ENCODE assay signal across 14 cellular contexts in the genomic region with DNA sequence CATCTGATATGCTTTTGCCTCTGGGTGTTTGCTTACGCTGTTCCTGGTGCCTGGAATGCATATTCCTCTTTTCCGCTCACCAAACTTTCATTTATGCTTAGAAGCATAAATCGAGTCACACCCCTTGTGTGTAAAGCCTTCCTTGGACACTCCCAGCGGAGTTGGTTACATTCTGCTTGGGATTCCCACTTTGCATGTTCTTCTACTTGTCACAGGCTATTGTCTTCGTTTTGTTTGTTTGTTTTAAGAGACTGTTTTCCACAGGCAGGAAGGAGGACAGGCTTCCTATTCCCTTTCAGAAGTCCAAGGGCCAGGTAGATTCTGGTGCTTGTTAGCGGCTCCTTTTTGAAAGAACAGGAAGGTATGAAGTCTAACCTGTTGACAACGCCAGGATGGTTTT.
DNase-seq lines count a peak whose midpoint lies in the region; ATAC-seq and TF ChIP-seq lines count a peak whose summit lies in the region.
"Had no signal": no experiment of that assay in that cellular context is flagged by ENCODE, and none has a peak within 500 bp of the region (broad histone marks: within the 10 kb centered on the region; RNA-seq: fewer than 3 reads in every experiment).

No MANE protein-coding gene starts in this region.

- no peaks in the 10 kb centered on the region for H3K36me3 ChIP-seq in BLaER1
- H3K36me3 ChIP-seq in HUES48 (ENCODE audit: control insufficient read depth, insufficient read depth, low read length): no peaks in the 10 kb centered on the region
- H3K36me3 ChIP-seq in endodermal cell (ENCODE audit: control insufficient read depth, insufficient read depth, low read length): no peaks in the 10 kb centered on the region
- H3K36me3 ChIP-seq in mesodermal cell (ENCODE audit: control insufficient read depth, insufficient read depth, low read length): no peaks in the 10 kb centered on the region
- H3K36me3 ChIP-seq: BLaER1 treated with 17β-estradiol and CSF1 and Interleukin-3, amounts not matched to agents 10 nM and 100 nM had no signal

- 75 to 77% methylated on average over 5 to 7 of the region's 7 CpGs for WGBS in endodermal cell (ENCODE audit: insufficient coverage in 1 of 2, insufficient read length in 1 of 2), 2 experiments
- 78 to 88% methylated on average over 6 of the region's 7 CpGs for WGBS in mesodermal cell (ENCODE audit: insufficient coverage in 2 of 2), 2 experiments

- no peaks in the 10 kb centered on the region for H4K20me1 ChIP-seq in BLaER1
- H4K20me1 ChIP-seq: BLaER1 treated with 17β-estradiol and CSF1 and Interleukin-3, amounts not matched to agents 10 nM and 100 nM had no signal

- H3K9ac ChIP-seq in BLaER1: no peak overlapping the region
- no peak overlapping the region for H3K9ac ChIP-seq in HUES48 (ENCODE audit: low read depth, low read length)
- no peak overlapping the region for H3K9ac ChIP-seq in endodermal cell (ENCODE audit: extremely low read depth, low read length, poor library complexity, severe bottlenecking)
- H3K9ac ChIP-seq: BLaER1 treated with 17β-estradiol and CSF1 and Interleukin-3, amounts not matched to agents 10 nM and 100 nM had no signal

- H3K27ac ChIP-seq in BLaER1 (0 out of 2 replicates have a peak overlapping the region, but pooled peaks have one; percentile 21), HUES48 (ENCODE audit: low read depth, low read length) (peak overlapping the region; percentile 82), endodermal cell (ENCODE audit: low read depth, low read length) (no peak overlapping the region), mesodermal cell (ENCODE audit: low read depth, low read length, severe bottlenecking) (peak overlapping the region; percentile 54)
- H3K27ac ChIP-seq: BLaER1 treated with 17β-estradiol and CSF1 and Interleukin-3, amounts not matched to agents 10 nM and 100 nM had no signal

- no peaks in the 10 kb centered on the region for H3K9me3 ChIP-seq in BLaER1
- H3K9me3 ChIP-seq in HUES48 (ENCODE audit: control insufficient read depth, insufficient read depth, low read length): no peaks in the 10 kb centered on the region
- no peaks in the 10 kb centered on the region for H3K9me3 ChIP-seq in endodermal cell (ENCODE audit: control insufficient read depth, low read length)
- no peaks in the 10 kb centered on the region for H3K9me3 ChIP-seq in mesodermal cell (ENCODE audit: control insufficient read depth, low read length)
- H3K9me3 ChIP-seq: BLaER1 treated with 17β-estradiol and CSF1 and Interleukin-3, amounts not matched to agents 10 nM and 100 nM had no signal

- peak overlapping the region; percentile 95 for H3K27ac Mint-ChIP-seq in endodermal cell
- H3K27ac Mint-ChIP-seq in chondrocyte (ENCODE audit: unreplicated experiment): no peak overlapping the region
- H3K27ac Mint-ChIP-seq: CD4-positive, alpha-beta T cell; HFFc6 had no signal

- ATAC-seq in GM18858 (IDR thresholded peaks at IDR 0.05; ENCODE audit: unreplicated experiment): no peak

- no peak for TF ChIP-seq CTCF in endodermal cell (conservative IDR thresholded peaks at IDR 0.05)
- TF ChIP-seq CTCF in chondrocyte (IDR thresholded peaks at IDR 0.05): no peak

- H3K36me3 Mint-ChIP-seq in endodermal cell (ENCODE audit: low read depth) (no peaks in the 10 kb centered on the region), chondrocyte (ENCODE audit: low read depth) (peaks cover 1% of the 10 kb centered on the region)

- H3K4me3 ChIP-seq in BLaER1 (no peak overlapping the region), HUES48 (ENCODE audit: low read depth, low read length) (no peak overlapping the region), endodermal cell (ENCODE audit: low read length) (no peak overlapping the region), mesodermal cell (ENCODE audit: extremely low read depth, insufficient read depth, low read length, poor library complexity, severe bottlenecking) (no peak overlapping the region)
- H3K4me3 ChIP-seq: BLaER1 treated with 17β-estradiol and CSF1 and Interleukin-3, amounts not matched to agents 10 nM and 100 nM had no signal

- no peaks in the 10 kb centered on the region for H3K27me3 Mint-ChIP-seq in endodermal cell (ENCODE audit: insufficient read depth)
- no peaks in the 10 kb centered on the region for H3K27me3 Mint-ChIP-seq in chondrocyte (ENCODE audit: low read depth)
- H3K27me3 Mint-ChIP-seq: CD4-positive, alpha-beta T cell had no signal

- H3K4me1 Mint-ChIP-seq in endodermal cell: peaks cover 29% of the 10 kb centered on the region
- no peaks in the 10 kb centered on the region for H3K4me1 Mint-ChIP-seq in chondrocyte (ENCODE audit: low read depth)

- H3K4me2 ChIP-seq in BLaER1: no peak overlapping the region

- H3K9me3 Mint-ChIP-seq in endodermal cell: no peaks in the 10 kb centered on the region
- H3K9me3 Mint-ChIP-seq in chondrocyte (ENCODE audit: low read depth): no peaks in the 10 kb centered on the region
- H3K9me3 Mint-ChIP-seq: CD4-positive, alpha-beta T cell; HFFc6 had no signal

- H3K4me3 Mint-ChIP-seq in endodermal cell: no peak overlapping the region
- H3K4me3 Mint-ChIP-seq in chondrocyte (ENCODE audit: unreplicated experiment): no peak overlapping the region
- H3K4me3 Mint-ChIP-seq: CD4-positive, alpha-beta T cell; HFFc6 had no signal

- H3K4me1 ChIP-seq in BLaER1: peaks cover 39% of the 10 kb centered on the region
- H3K4me1 ChIP-seq in HUES48 (ENCODE audit: control insufficient read depth, insufficient read depth, low read length): peaks cover 12% of the 10 kb centered on the region
- H3K4me1 ChIP-seq in endodermal cell (ENCODE audit: control insufficient read depth, insufficient read depth, low read length): no peaks in the 10 kb centered on the region
- H3K4me1 ChIP-seq in mesodermal cell (ENCODE audit: control insufficient read depth, insufficient read depth, low read length, poor library complexity, severe bottlenecking): peaks cover 8% of the 10 kb centered on the region

- no peaks in the 10 kb centered on the region for H3K27me3 ChIP-seq in BLaER1
- H3K27me3 ChIP-seq in HUES48 (ENCODE audit: control insufficient read depth, insufficient read depth, low read length): no peaks in the 10 kb centered on the region
- no peaks in the 10 kb centered on the region for H3K27me3 ChIP-seq in endodermal cell (ENCODE audit: control insufficient read depth, insufficient read depth, low read length, poor library complexity, severe bottlenecking)
- H3K27me3 ChIP-seq: BLaER1 treated with 17β-estradiol and CSF1 and Interleukin-3, amounts not matched to agents 10 nM and 100 nM had no signal

- DNase-seq in endodermal cell: peak; percentile 65
- no peak for DNase-seq in HuH-7 (ENCODE audit: low spot score)
- no peak for DNase-seq in chondrocyte (ENCODE audit: low spot score)
- DNase-seq: AML-193; Calu3; CD4-positive, alpha-beta T cell; DMS 273 treated with DMSO at 0.1 percent for 48 hours; GOT3 had no signal
